11 cellular contexts compared by ENCODE assay signal in the genomic region with DNA sequence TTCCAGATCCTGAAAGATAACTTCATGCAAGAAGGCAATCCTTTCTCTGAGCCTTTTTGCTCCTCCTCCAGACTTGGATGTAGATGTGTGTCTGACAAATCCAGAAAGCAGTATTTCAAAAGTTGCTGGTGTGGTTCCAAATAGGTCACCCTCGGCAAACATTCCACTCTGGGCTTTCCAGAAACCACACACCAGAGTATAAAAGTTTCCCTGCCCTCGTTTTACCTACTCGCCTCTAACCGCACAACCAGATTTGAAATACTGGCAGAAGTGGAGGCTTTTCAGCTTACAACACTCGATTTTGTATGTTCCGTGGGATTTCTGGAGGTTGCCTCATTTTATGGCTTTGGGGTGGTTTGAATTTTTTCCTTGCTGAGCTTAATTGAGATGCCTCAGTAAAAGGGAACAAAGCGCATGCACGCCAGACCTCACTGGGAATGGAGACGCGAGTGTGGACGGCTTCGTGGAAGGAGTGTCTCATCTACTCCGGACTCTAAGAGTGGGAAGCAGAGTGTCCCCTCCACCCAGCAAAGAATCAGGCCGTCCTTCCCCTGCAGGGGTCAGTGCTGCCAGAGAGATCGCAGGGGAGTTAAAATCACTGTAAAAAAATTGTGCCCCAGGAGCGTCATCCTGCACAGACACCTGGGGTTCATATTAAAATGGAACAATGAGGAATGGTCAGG. TPM values are rescaled to one million over a fixed set of nuclear protein-coding genes. Genes with fewer than 3 reads are reported as not detected.
DNase-seq lines count a peak whose midpoint lies in the region; ATAC-seq, FAIRE-seq and TF ChIP-seq lines count a peak whose summit lies in the region.
"Had no signal": no experiment of that assay in that cellular context is flagged by ENCODE, and none has a peak within 500 bp of the region (broad histone marks: within the 10 kb centered on the region; RNA-seq: fewer than 3 reads in every experiment).

No MANE protein-coding gene starts in this region.

- H3K4me3 ChIP-seq in K562 = no peak overlapping the region
- H3K4me3 ChIP-seq in smooth muscle cell = no peak overlapping the region

- DNase-seq in GOT3 (lab: John Stamatoyannopoulos, UW) (peak; percentile 35), K562 (ENCODE audit: extremely low read depth in 1 of 4, low spot score in 3 of 4) (no peak), left ventricle myocardium superior (no peak), smooth muscle cell (lab: John Stamatoyannopoulos, UW; ENCODE audit: unreplicated experiment) (peak; percentile 4), mesothelial cell of epicardium (ENCODE audit: low spot score in 2 of 2, unreplicated experiment in 2 of 2) (no peak), iPS-NIHi11 (ENCODE audit: low spot score) (no peak)
- no peak for DNase-seq in activated T-cell treated with anti-CD3 and anti-CD28 coated beads, Interleukin-2, amount 50 U/mL, for 24 hours
- DNase-seq: activated CD4-positive, alpha-beta T cell treated with anti-CD3 and anti-CD28 coated beads, Interleukin-2, amount 50 U/mL, for 48 hours; OCI-M1 had no signal

- TF ChIP-seq EP300 in K562 (IDR thresholded peaks at IDR 0.05; ENCODE audit: low read length) = no peak

- H3K9me3 Mint-ChIP-seq in activated T-cell treated with anti-CD3 and anti-CD28 coated beads, Interleukin-2, amount 50 U/mL, for 24 hours = no peaks in the 10 kb centered on the region
- H3K9me3 Mint-ChIP-seq in mesothelial cell of epicardium = no peaks in the 10 kb centered on the region
- H3K9me3 Mint-ChIP-seq: memory B cell had no signal

- in situ Hi-C loops in K562 (cut with MboI) = no loop called here

- no peak overlapping the region for H3K4me2 ChIP-seq in K562 (ENCODE audit: insufficient read depth, low read length)
- H3K4me2 ChIP-seq in smooth muscle cell = peak overlapping the region; percentile 66

- H3K79me2 ChIP-seq in K562 (ENCODE audit: control insufficient read depth, insufficient read depth, low read length) = no peaks in the 10 kb centered on the region
- H3K79me2 ChIP-seq in smooth muscle cell (ENCODE audit: low read depth) = no peaks in the 10 kb centered on the region

- no peaks in the 10 kb centered on the region for H3K9me1 ChIP-seq in K562 (ENCODE audit: control insufficient read depth, insufficient read depth, low read length)

- peaks cover 29 to 61% of the 10 kb centered on the region in 2 experiments for H3K27me3 ChIP-seq in K562 (ENCODE audit: control insufficient read depth in 2 of 2, insufficient read depth in 2 of 2, low read length in 2 of 2)
- H3K27me3 ChIP-seq in smooth muscle cell (ENCODE audit: low read depth) = no peaks in the 10 kb centered on the region

- no peak for TF ChIP-seq POLR2A in K562 (conservative IDR thresholded peaks at IDR 0.05)

- H3K36me3 Mint-ChIP-seq in activated T-cell treated with anti-CD3 and anti-CD28 coated beads, Interleukin-2, amount 50 U/mL, for 24 hours (ENCODE audit: low read depth) = no peaks in the 10 kb centered on the region
- H3K36me3 Mint-ChIP-seq in mesothelial cell of epicardium = no peaks in the 10 kb centered on the region
- H3K36me3 Mint-ChIP-seq: memory B cell had no signal

- H3K27ac ChIP-seq in K562 (ENCODE audit: extremely low read depth, low read depth, low read length) = no peak overlapping the region
- H3K27ac ChIP-seq in smooth muscle cell (ENCODE audit: low read depth) = peak overlapping the region; percentile 76

- no peaks in the 10 kb centered on the region for H3K36me3 ChIP-seq in K562 (ENCODE audit: control insufficient read depth, insufficient read depth, low read length)
- no peaks in the 10 kb centered on the region for H3K36me3 ChIP-seq in smooth muscle cell (ENCODE audit: low read depth)

- H3F3A ChIP-seq in smooth muscle cell (ENCODE audit: low read depth) = no peaks in the 10 kb centered on the region

- no peaks in the 10 kb centered on the region for H4K20me1 ChIP-seq in K562 (replicated peaks; ENCODE audit: control insufficient read depth, insufficient read depth, low read length)
- no peaks in the 10 kb centered on the region for H4K20me1 ChIP-seq in smooth muscle cell (ENCODE audit: low read depth)

- H3K9me3 ChIP-seq in K562 (replicated peaks; ENCODE audit: control insufficient read depth, insufficient read depth, low read depth, low read length) (no peaks in the 10 kb centered on the region), smooth muscle cell (replicated peaks; ENCODE audit: low read depth) (no peaks in the 10 kb centered on the region)

- FAIRE-seq in K562 (lab: Jason Lieb, UNC) = no peak

- no peak for TF ChIP-seq RAD21 in K562 (CRISPR knock-in tag; conservative IDR thresholded peaks at IDR 0.05 in 1 of 2, IDR thresholded peaks at IDR 0.05 in 1 of 2)

- H3K9ac ChIP-seq in K562 (ENCODE audit: insufficient read depth in 1 of 2, low read depth in 2 of 2, low read length in 2 of 2) (no peak overlapping the region), smooth muscle cell (ENCODE audit: low read depth) (peak overlapping the region; percentile 7)

- POLR2A ChIA-PET in K562 (lab: Yijun Ruan, JAX) = interaction anchor here (0.6 to 0.7 kb wide), 2 partner anchors 15 to 22 kb away, joined by 3 to 4 read pairs; no protein-coding TSS in a partner anchor

- no peak overlapping the region for H3K27ac Mint-ChIP-seq in activated T-cell treated with anti-CD3 and anti-CD28 coated beads, Interleukin-2, amount 50 U/mL, for 24 hours
- H3K27ac Mint-ChIP-seq in mesothelial cell of epicardium = no peak overlapping the region
- H3K27ac Mint-ChIP-seq: memory B cell had no signal

- no peak for TF ChIP-seq CTCF in K562 (IDR thresholded peaks at IDR 0.05 in 2 of 3, conservative IDR thresholded peaks at IDR 0.05 in 1 of 3; ENCODE audit: insufficient read depth in 2 of 3, low read depth in 1 of 3, low read length in 3 of 3)
- TF ChIP-seq CTCF in smooth muscle cell (IDR thresholded peaks at IDR 0.05; ENCODE audit: borderline replicate concordance, insufficient read depth, poor library complexity, severe bottlenecking) = peak; percentile 5
- TF ChIP-seq CTCF in mesothelial cell of epicardium (IDR thresholded peaks at IDR 0.05; ENCODE audit: unreplicated experiment) = no peak

- H3K4me3 Mint-ChIP-seq in activated T-cell treated with anti-CD3 and anti-CD28 coated beads, Interleukin-2, amount 50 U/mL, for 24 hours = no peak overlapping the region
- no peak overlapping the region for H3K4me3 Mint-ChIP-seq in mesothelial cell of epicardium
- H3K4me3 Mint-ChIP-seq: memory B cell had no signal

- no peaks in the 10 kb centered on the region for H3K27me3 Mint-ChIP-seq in activated T-cell treated with anti-CD3 and anti-CD28 coated beads, Interleukin-2, amount 50 U/mL, for 24 hours
- no peaks in the 10 kb centered on the region for H3K27me3 Mint-ChIP-seq in mesothelial cell of epicardium (ENCODE audit: low read depth)

- intact Hi-C loops in K562 (cut with micrococcal nuclease) = no loop called here
- intact Hi-C loops in left ventricle myocardium superior (cut with micrococcal nuclease) = no loop called here

- no TSS peak for BruUV-seq in K562 (replicated peaks; lab: Mats Ljungman, UMichigan)

- CTCF ChIA-PET in K562 (lab: Yijun Ruan, JAX; ENCODE audit: low intra/inter-chr PET ratio) = no interaction called here

- ATAC-seq in K562 = peak; percentile 56
- ATAC-seq in left ventricle myocardium superior = peak; percentile 78
- ATAC-seq in GM21723 (IDR thresholded peaks at IDR 0.05; ENCODE audit: unreplicated experiment) = no peak

- peaks cover 13% of the 10 kb centered on the region for H3K4me1 Mint-ChIP-seq in activated T-cell treated with anti-CD3 and anti-CD28 coated beads, Interleukin-2, amount 50 U/mL, for 24 hours (ENCODE audit: low read depth)
- peaks cover 16% of the 10 kb centered on the region for H3K4me1 Mint-ChIP-seq in mesothelial cell of epicardium
- H3K4me1 Mint-ChIP-seq: memory B cell had no signal

- H2AFZ ChIP-seq in K562 (ENCODE audit: low read depth, low read length) = no peak overlapping the region
- no peak overlapping the region for H2AFZ ChIP-seq in smooth muscle cell (ENCODE audit: low read depth)

- H3K4me1 ChIP-seq in K562 (replicated peaks in 1 of 2; ENCODE audit: control insufficient read depth in 2 of 2, insufficient read depth in 2 of 2, low read length in 2 of 2) (no peaks in the 10 kb centered on the region), smooth muscle cell (ENCODE audit: low read depth) (no peaks in the 10 kb centered on the region)

- WGBS in K562 (ENCODE audit: insufficient coverage, low coverage, missing lambda C conversion rate) = 20% methylated on average over 16 of the region's 16 CpGs
- 48% methylated on average over 16 of the region's 16 CpGs for WGBS in smooth muscle cell (ENCODE audit: low lambda C conversion rate)

TF ChIP-seq in K562, 482 proteins besides CTCF, POLR2A, EP300 and RAD21 (continues in another document):
- TF ChIP-seq CEBPG (CRISPR knock-in tag; IDR thresholded peaks at IDR 0.05) (no peak), CEBPG (tag; conservative IDR thresholded peaks at IDR 0.05 in 1 of 2, IDR thresholded peaks at IDR 0.05 in 1 of 2) (0 out of 4 replicates have a peak, but pooled peaks of 1 of the 2 experiments have one; percentile 34), HNRNPUL1 (IDR thresholded peaks at IDR 0.05; ENCODE audit: low read length) (no peak), CBFA2T3 (IDR thresholded peaks at IDR 0.05) (no peak), HLTF (IDR thresholded peaks at IDR 0.05) (no peak), ZFX (CRISPR knock-in tag; IDR thresholded peaks at IDR 0.05) (no peak), HNRNPLL (IDR thresholded peaks at IDR 0.05; ENCODE audit: low read depth, low read length, poor library complexity, severe bottlenecking) (no peak)

RNA-seq across cellular contexts. Expression of a gene that starts 44.0 kb away (rescaled TPM):
- total RNA-seq in K562 (2011; cell fraction: chromatin; rRNA removed; ENCODE audit: low replicate concordance) = 260 and 346 TPM in 2 replicates
- total RNA-seq in K562 (2011; cell fraction: nucleolus; rRNA removed) = 356 and 362 TPM in 2 replicates
- 460 and 749 TPM in 2 replicates for total RNA-seq in K562 (2011; cell fraction: nucleoplasm; rRNA removed)
- 1,176 and 1,715 TPM in 2 replicates for total RNA-seq in K562 (2014; rRNA removed)
- total RNA-seq in K562 (2014; rRNA removed; fragmentation: Illumina TruSeq; extraction: Trizol) = 3,190 and 3,481 TPM in 2 replicates
- 1,637 and 1,659 TPM in 2 replicates for total RNA-seq in K562 (2015; rRNA removed; fragmentation: Illumina TruSeq; extraction: Trizol)
- total RNA-seq in K562 (2021) = 1,478 and 1,507 TPM in 2 replicates
- polyA plus RNA-seq in K562 (2011; rRNA removed) = 2,782 and 3,117 TPM in 2 replicates
- 995 and 1,514 TPM in 2 replicates for polyA plus RNA-seq in K562 (2011; cell fraction: cytosol; rRNA removed)
- polyA plus RNA-seq in K562 (2011; cell fraction: nucleus; rRNA removed) = 715 and 1,325 TPM in 2 replicates
- polyA plus RNA-seq in K562 (2012) = 4,257 and 4,957 TPM in 2 replicates
- 1,578 and 1,802 TPM in 2 replicates for polyA plus RNA-seq in K562 (2014; fragmentation: Illumina TruSeq; extraction: Trizol)
- 1,000 to 10,000 TPM; 3,112 to 6,037 TPM for polyA plus RNA-seq in K562 (2014; fragmentation: Nextera tagmentation; extraction: Ambion mirVana)
- 2,526 and 2,997 TPM in 2 replicates for polyA plus RNA-seq in K562 (2014; rRNA removed)
- 698 and 783 TPM in 2 replicates for polyA minus RNA-seq in K562 (2011; rRNA and poly(A)+ RNA removed)
- 318 and 340 TPM in 2 replicates for polyA minus RNA-seq in K562 (2011; cell fraction: cytosol; rRNA and poly(A)+ RNA removed)
- polyA minus RNA-seq in K562 (2011; cell fraction: nucleus; rRNA and poly(A)+ RNA removed) = 161 and 259 TPM in 2 replicates
- 703 TPM for total RNA-seq in left ventricle myocardium superior
- 1,508 and 1,659 TPM in 2 replicates for total RNA-seq in smooth muscle cell
- 1,292 and 1,320 TPM in 2 replicates for polyA plus RNA-seq in smooth muscle cell
- total RNA-seq in mesothelial cell of epicardium = 1,845 to 1,900 TPM (median 1,870 TPM) in 3 replicates

Comparison
In these comparisons a context has a peak if more than half of its experiments do, and no peak if none do; other contexts are left out.
1. DNase-seq: peak in GOT3 (single experiment) and smooth muscle cell (single experiment); none in K562 (0 of 4), left ventricle myocardium superior (single experiment), activated T-cell treated with anti-CD3 and anti-CD28 coated beads, Interleukin-2, amount 50 U/mL, for 24 hours (single experiment), mesothelial cell of epicardium (0 of 2) and iPS-NIHi11 (single experiment).